8 cellular contexts compared by ENCODE assay signal in the genomic region with DNA sequence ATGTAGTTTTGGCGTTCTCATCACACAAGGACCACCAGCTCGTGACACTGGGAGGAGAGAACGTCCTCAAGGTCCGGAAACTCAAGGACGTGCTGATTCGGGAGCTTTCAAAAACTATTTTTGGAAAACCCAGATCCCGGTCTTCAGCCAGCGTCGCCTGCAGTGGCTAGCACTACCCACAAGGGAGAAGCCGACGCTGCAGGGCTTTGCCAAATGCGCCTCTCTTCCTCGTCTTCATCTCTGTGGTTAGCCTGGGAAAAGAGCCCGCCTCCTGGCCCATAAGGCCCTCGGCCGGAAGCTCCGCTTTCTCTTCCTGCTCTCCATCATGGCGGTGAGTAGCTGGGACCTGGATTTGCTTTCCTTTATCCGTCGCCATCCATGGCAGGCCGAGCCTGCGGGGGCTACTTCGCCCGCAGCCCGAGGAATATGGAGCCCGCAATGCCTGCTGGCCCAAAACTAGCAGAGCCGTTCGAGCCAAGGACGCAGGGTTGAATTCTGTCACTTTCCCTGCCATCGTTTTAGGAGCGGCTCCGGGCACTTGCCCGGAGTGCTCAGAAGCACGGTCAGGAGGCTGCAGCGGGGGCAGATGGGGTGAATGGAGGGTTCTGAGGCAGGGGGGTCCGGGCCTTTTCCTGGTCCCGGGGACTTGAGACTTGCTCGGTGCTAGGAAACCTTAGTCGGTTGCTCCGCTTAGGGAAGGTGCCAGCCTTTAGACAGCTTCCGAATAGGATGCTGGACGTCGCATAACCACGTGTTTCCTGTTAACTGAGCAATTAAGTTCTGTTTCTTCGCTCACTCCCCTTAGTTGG. TPM values are rescaled to one million over a fixed set of nuclear protein-coding genes. Genes with fewer than 3 reads are reported as not detected.
DNase-seq lines count a peak whose midpoint lies in the region; FAIRE-seq and TF ChIP-seq lines count a peak whose summit lies in the region.

Gene RPL11, plus strand, starts transcription at position 308 of the 809 bp plus-strand sequence. Its CDS starts 18 bp downstream, at position 326.

- peak within 1 kb of the TSS; percentile 88 for H4K5ac ChIP-seq in H1 (ENCODE audit: insufficient read length, low read depth, low read length)

- H2BK5ac ChIP-seq in H1 (ENCODE audit: low read depth, low read length) (peak within 1 kb of the TSS; percentile 98), mesenchymal stem cell (ENCODE audit: low read depth, low read length, poor library complexity, severe bottlenecking) (peak within 1 kb of the TSS; percentile 100)

- peaks cover 42 to 52% of the 10 kb centered on the region in 2 experiments for H3K79me2 ChIP-seq in H1 (ENCODE audit: control insufficient read depth in 1 of 2, insufficient read depth in 2 of 2, low read length in 2 of 2)

- H3K4me2 ChIP-seq in H1 (ENCODE audit: insufficient read depth in 1 of 2, low read depth in 2 of 2, low read length in 2 of 2) (peak within 1 kb of the TSS; percentile 87 to 99), mesenchymal stem cell (ENCODE audit: low read length, poor library complexity, severe bottlenecking) (peak within 1 kb of the TSS; percentile 75)

- H3K9ac ChIP-seq in H1 (replicated peaks in 1 of 4; ENCODE audit: extremely low read depth in 1 of 4, low read depth in 3 of 4, low read length in 3 of 4) (peak within 1 kb of the TSS; percentile 87 to 99 (median 98)), mesenchymal stem cell (ENCODE audit: low read length) (peak within 1 kb of the TSS; percentile 100)

- no peaks in the 10 kb centered on the region for H3K27me3 ChIP-seq in H1 (replicated peaks in 1 of 4; ENCODE audit: control insufficient read depth in 3 of 4, extremely low read depth in 1 of 4, insufficient read depth in 3 of 4, low read length in 3 of 4)
- no peaks in the 10 kb centered on the region for H3K27me3 ChIP-seq in mesenchymal stem cell (ENCODE audit: control insufficient read depth in 1 of 2, insufficient read depth in 1 of 2, low read length in 2 of 2)

- H3K4me1 ChIP-seq in H1 (replicated peaks in 1 of 4; ENCODE audit: control insufficient read depth in 3 of 4, insufficient read depth in 4 of 4, low read length in 3 of 4), result peaks cover 0 to 13% (median 6%) of the 10 kb centered on the region in 4 experiments; a peak in 4 of 7 replicates
- peaks cover 16% of the 10 kb centered on the region for H3K4me1 ChIP-seq in mesenchymal stem cell (ENCODE audit: control insufficient read depth, insufficient read depth, low read depth, low read length)

- peak; percentile 97 to 99 for TF ChIP-seq POLR2A in H1 (IDR thresholded peaks at IDR 0.05; ENCODE audit: control extremely low read depth in 1 of 2, low read depth in 2 of 2, low read length in 2 of 2)

- peak; percentile 47 for TF ChIP-seq CTCF in GM20000 (IDR thresholded peaks at IDR 0.05; ENCODE audit: extremely low read depth, missing control alignments)
- peak; percentile 67 to 77 (median 76) for TF ChIP-seq CTCF in H1 (IDR thresholded peaks at IDR 0.05; ENCODE audit: control extremely low read depth in 1 of 3, insufficient read depth in 1 of 3, low read depth in 1 of 3, low read length in 3 of 3)

- peak within 1 kb of the TSS; percentile 82 to 100 (median 92) for H3K4me3 ChIP-seq in H1 (ENCODE audit: extremely low read depth in 1 of 4, insufficient read depth in 2 of 4, low read depth in 3 of 4, low read length in 4 of 4)
- H3K4me3 ChIP-seq in mesenchymal stem cell (ENCODE audit: insufficient read depth in 1 of 2, low read depth in 1 of 2, low read length in 2 of 2), result peak within 1 kb of the TSS; percentile 99 to 100

- H2AFZ ChIP-seq in H1 (ENCODE audit: low read length), result peak within 1 kb of the TSS; percentile 92
- no peak within 1 kb of the TSS for H2AFZ ChIP-seq in mesenchymal stem cell (ENCODE audit: low read depth, low read length)

- no peak within 1 kb of the TSS for H2BK120ac ChIP-seq in H1 (replicated peaks; ENCODE audit: low read depth, low read length)
- peak within 1 kb of the TSS; percentile 84 for H2BK120ac ChIP-seq in mesenchymal stem cell (ENCODE audit: low read depth, low read length)

- no peak for TF ChIP-seq EP300 in H1 (IDR thresholded peaks at IDR 0.05; ENCODE audit: borderline replicate concordance in 1 of 2, low read depth in 2 of 2, low read length in 2 of 2)

- H3K14ac ChIP-seq in H1 (ENCODE audit: insufficient read length) (no peak within 1 kb of the TSS), mesenchymal stem cell (ENCODE audit: low read length in 2 of 2) (peak within 1 kb of the TSS; percentile 44 to 83)

- H3K79me1 ChIP-seq in H1 (ENCODE audit: low read depth, low read length) (peaks cover 8% of the 10 kb centered on the region), mesenchymal stem cell (replicated peaks; ENCODE audit: low read length, poor library complexity, severe bottlenecking) (no peaks in the 10 kb centered on the region)

- H3K36me3 ChIP-seq in H1 (ENCODE audit: control insufficient read depth in 2 of 4, insufficient read depth in 4 of 4, low read length in 3 of 4) (peaks cover 29 to 45% (median 41%) of the 10 kb centered on the region in 4 experiments), mesenchymal stem cell (ENCODE audit: control insufficient read depth in 1 of 2, insufficient read depth in 2 of 2, low read depth in 1 of 2, low read length in 2 of 2) (peaks cover 21 to 46% of the 10 kb centered on the region in 2 experiments)

- H2BK12ac ChIP-seq in H1 (ENCODE audit: low read depth, low read length), result peak within 1 kb of the TSS; percentile 87; the same call in 1 of the 2 replicates
- no peak within 1 kb of the TSS for H2BK12ac ChIP-seq in mesenchymal stem cell (ENCODE audit: low read length in 2 of 2)

- CTCF ChIA-PET in H1 (lab: Charles Lee; ENCODE audit: partially characterized antibody), result interaction anchor here (0.6 to 2.5 kb wide), 38 partner anchors 8 to 398 kb away, joined by 3 to 11 read pairs (median 4); partner anchors contain the start of gene ELOA

- H2AK5ac ChIP-seq in H1 (ENCODE audit: low read depth, low read length) (peak within 1 kb of the TSS; percentile 34), mesenchymal stem cell (ENCODE audit: low read length, severe bottlenecking) (peak within 1 kb of the TSS; percentile 98)

- H3K9me3 ChIP-seq in H1 (ENCODE audit: insufficient read depth in 2 of 2, low read depth in 1 of 2, low read length in 1 of 2), result peaks cover 0 to 8% of the 10 kb centered on the region in 2 experiments; a peak in 1 of 4 replicates
- no peaks in the 10 kb centered on the region for H3K9me3 ChIP-seq in mesenchymal stem cell (ENCODE audit: control insufficient read depth, low read length)

- H4K8ac ChIP-seq in H1 (ENCODE audit: extremely low read depth, insufficient read depth, low read length) (peak within 1 kb of the TSS; percentile 99; the same call in 1 of the 2 replicates), mesenchymal stem cell (ENCODE audit: low read length) (peak within 1 kb of the TSS; percentile 99)

- peak; percentile 98 for DNase-seq in COLO668 (lab: John Stamatoyannopoulos, UW; ENCODE audit: unreplicated experiment)
- peak; percentile 95 for DNase-seq in GM20000 (ENCODE audit: low spot score)
- peak; percentile 90 for DNase-seq in HT1080 (ENCODE audit: low read depth)
- DNase-seq in NOMO-1 treated with dmso at 0.1 percent for 144 hours (lab: John Stamatoyannopoulos, UW; ENCODE audit: unreplicated experiment), result peak; percentile 92
- peak; percentile 59 to 81 (median 70) for DNase-seq in activated CD8-positive, alpha-beta memory T cell treated with anti-CD3 and anti-CD28 coated beads for 48 hours (ENCODE audit: low read depth in 2 of 3, low spot score in 2 of 3)
- peak; percentile 84 to 88 for DNase-seq in H1 (ENCODE audit: low read depth in 1 of 2, low spot score in 2 of 2)
- peak; percentile 97 for DNase-seq in mesenchymal stem cell
- peak; percentile 77 for DNase-seq in stimulated activated CD8-positive, alpha-beta memory T cell treated with anti-CD3 and anti-CD28 coated beads, Interleukin-12 subunit alpha, Interleukin-12 subunit beta, amount 100 ng/mL, for 4 hours (ENCODE audit: low read depth)

- H3K18ac ChIP-seq in H1 (ENCODE audit: extremely low read depth, low read length) (peak within 1 kb of the TSS; percentile 93), mesenchymal stem cell (ENCODE audit: low read depth in 1 of 2, low read length in 2 of 2) (peak within 1 kb of the TSS; percentile 95 to 97)

- no peak within 1 kb of the TSS for H2BK20ac ChIP-seq in H1 (ENCODE audit: low read length)

- H3K56ac ChIP-seq in H1 (replicated peaks; ENCODE audit: insufficient read length, low read depth, low read length), result peak within 1 kb of the TSS; percentile 49

- peak within 1 kb of the TSS; percentile 93 for H3K27ac ChIP-seq in H1 (ENCODE audit: low read depth, low read length)
- H3K27ac ChIP-seq in mesenchymal stem cell (ENCODE audit: low read length, poor library complexity, severe bottlenecking), result peak within 1 kb of the TSS; percentile 97

- H4K20me1 ChIP-seq in H1 (replicated peaks in 1 of 2; ENCODE audit: control insufficient read depth in 1 of 2, insufficient read depth in 2 of 2, low read length in 2 of 2), result peaks cover 30 to 31% of the 10 kb centered on the region in 2 experiments

- H3K23me2 ChIP-seq in H1 (ENCODE audit: low read depth, low read length), result peaks cover 11% of the 10 kb centered on the region; the same call in 1 of the 2 replicates

- FAIRE-seq in H1 (lab: Jason Lieb, UNC), result peak; percentile 28

- no peak for TF ChIP-seq RAD21 in H1 (IDR thresholded peaks at IDR 0.05 in 1 of 2, conservative IDR thresholded peaks at IDR 0.05 in 1 of 2; ENCODE audit: low read depth in 2 of 2, low read length in 2 of 2)

- H2BK15ac ChIP-seq in H1 (ENCODE audit: low read length) (no peak within 1 kb of the TSS), mesenchymal stem cell (ENCODE audit: low read depth, poor library complexity, severe bottlenecking) (no peak within 1 kb of the TSS)

- H3K4ac ChIP-seq in H1 (replicated peaks; ENCODE audit: insufficient read length, low read depth, low read length) (peak within 1 kb of the TSS; percentile 45), mesenchymal stem cell (ENCODE audit: low read depth in 1 of 2, low read length in 2 of 2) (peak within 1 kb of the TSS; percentile 66 to 84)

- H4K91ac ChIP-seq in H1 (replicated peaks; ENCODE audit: insufficient read length, low read length) (peak within 1 kb of the TSS; percentile 81), mesenchymal stem cell (ENCODE audit: low read length) (peak within 1 kb of the TSS; percentile 89)

- WGBS in H1 (ENCODE audit: extremely low coverage in 1 of 2, insufficient coverage in 1 of 2, insufficient read length in 1 of 2, insufficient replicate concordance in 2 of 2, low coverage in 1 of 2, low lambda C conversion rate in 2 of 2, missing lambda C conversion rate in 1 of 2), 2 experiments, result 4% methylated on average over 45 of the region's 45 CpGs; no CpG with 5 or more reads in 1 of the 2 experiments
- under 1% methylated on average over 45 of the region's 45 CpGs for WGBS in mesenchymal stem cell

- H3K23ac ChIP-seq in H1 (ENCODE audit: insufficient read length) (no peak within 1 kb of the TSS), mesenchymal stem cell (ENCODE audit: low read length in 2 of 2) (peak within 1 kb of the TSS in 1 of 2 experiments; percentile 98)

- POLR2A ChIA-PET in H1 (lab: Charles Lee; ENCODE audit: partially characterized antibody), result interaction anchor here (0.5 to 12.3 kb wide), 56 partner anchors 12 to 673 kb away, joined by 3 to 190 read pairs (median 6); partner anchors contain the start of genes E2F2, ELOA, HNRNPR and ID3

RNA-seq across cellular contexts. Expression of gene RPL11, which starts in this region (rescaled TPM):
- total RNA-seq in HT1080 (2014; rRNA removed; shearing (Covaris generic)), result 2,017 and 2,289 TPM in 2 replicates
- polyA plus RNA-seq in HT1080 (2015; cell fraction: cytosol; rRNA removed), result 1,949 and 2,273 TPM in 2 replicates
- 729 and 755 TPM in 2 replicates for polyA plus RNA-seq in HT1080 (2015; cell fraction: nucleus; rRNA removed)
- total RNA-seq in H1 (2021; fragmentation: NEBNext Ultra II Directional; extraction: Animal tissue kit (Norgen Biotek cat#: 25700)), result 1,426 and 1,499 TPM in 2 replicates
- polyA plus RNA-seq in H1 (2011; rRNA removed), result 760 and 1,192 TPM in 2 replicates
- 1,814 TPM for polyA plus RNA-seq in H1 (2011; cell fraction: cytosol; rRNA removed)
- 646 TPM for polyA plus RNA-seq in H1 (2011; cell fraction: nucleus; rRNA removed)
- 3,433 to 4,890 TPM (median 3,853 TPM) in 4 replicates for polyA plus RNA-seq in H1 (2012, experiment 1 of 2)
- polyA plus RNA-seq in H1 (2012, experiment 2 of 2), result 1,251 TPM
- polyA plus RNA-seq in H1 (2013, experiment 1 of 2), result 2,145 TPM
- polyA plus RNA-seq in H1 (2013, experiment 2 of 2), result 2,259 TPM
- 465 and 598 TPM in 2 replicates for polyA minus RNA-seq in H1 (2011; rRNA and poly(A)+ RNA removed)
- 496 TPM for polyA minus RNA-seq in H1 (2011; cell fraction: cytosol; rRNA and poly(A)+ RNA removed)
- polyA minus RNA-seq in H1 (2011; cell fraction: nucleus; rRNA and poly(A)+ RNA removed), result 375 TPM
- 2,341 TPM for polyA plus RNA-seq in mesenchymal stem cell (2013, experiment 1 of 2)
- 2,276 TPM for polyA plus RNA-seq in mesenchymal stem cell (2013, experiment 2 of 2)

Comparison
In these comparisons a context has a peak if more than half of its experiments do, and no peak if none do; other contexts are left out.
1. Peak in every context shown above with its lines: DNase-seq, H3K4me3 ChIP-seq and H3K27ac ChIP-seq.